17 cellular contexts compared by ENCODE assay signal in the genomic region with DNA sequence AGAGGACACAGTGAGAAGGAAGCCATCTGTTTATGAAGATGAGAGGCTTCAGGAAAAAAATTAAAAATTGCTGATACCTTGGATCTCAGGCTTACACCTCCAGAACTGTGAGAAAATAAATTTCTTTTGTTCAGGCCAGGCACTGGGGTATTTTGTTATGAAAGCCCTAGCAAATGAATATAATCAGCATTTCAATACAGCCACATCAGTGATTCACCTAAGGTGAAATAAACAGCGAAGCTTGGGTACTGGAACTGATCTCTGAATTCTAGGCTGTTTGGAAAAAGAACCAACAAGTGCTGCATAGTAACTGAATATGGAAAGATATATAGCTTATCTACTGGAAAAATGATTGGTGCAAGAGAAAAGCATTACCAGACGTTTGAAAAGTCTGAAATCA.
A peak's percentile ranks its signal among the peaks of the same experiment; 100 is the strongest.
DNase-seq lines count a peak whose midpoint lies in the region; ATAC-seq and TF ChIP-seq lines count a peak whose summit lies in the region.
"Had no signal": no experiment of that assay in that cellular context is flagged by ENCODE, and none has a peak within 500 bp of the region (broad histone marks: within the 10 kb centered on the region; RNA-seq: fewer than 3 reads in every experiment).

No MANE protein-coding gene starts in this region.

- TF ChIP-seq EP300 in suprapubic skin (IDR thresholded peaks at IDR 0.05): no peak

- H3K27me3 Mint-ChIP-seq in stimulated activated memory B cell treated with anti-CD40 and anti-IgM and Interleukin-4, amounts not matched to agents 10 μg/mL and 1 μg/mL and 100 μg/mL, for 72 hours: no peaks in the 10 kb centered on the region
- H3K27me3 Mint-ChIP-seq: CD4-positive, CD25-positive, alpha-beta regulatory T cell had no signal

- no peak for ATAC-seq in stimulated activated memory B cell treated with anti-CD40 and anti-IgM and Interleukin-4, amounts not matched to agents 10 μg/mL and 1 μg/mL and 100 μg/mL, for 72 hours
- no peak for ATAC-seq in heart left ventricle
- no peak for ATAC-seq in GM18517 (IDR thresholded peaks at IDR 0.05; ENCODE audit: unreplicated experiment)
- ATAC-seq: Right ventricle myocardium inferior had no signal

- H3K9me3 ChIP-seq in HUES48 (ENCODE audit: control insufficient read depth, insufficient read depth, low read length): no peaks in the 10 kb centered on the region
- no peaks in the 10 kb centered on the region for H3K9me3 ChIP-seq in WERI-Rb-1 (ENCODE audit: severe bottlenecking)
- H3K9me3 ChIP-seq in iPS-18a (ENCODE audit: control insufficient read depth, low read depth, low read length): no peaks in the 10 kb centered on the region
- no peaks in the 10 kb centered on the region for H3K9me3 ChIP-seq in suprapubic skin
- H3K9me3 ChIP-seq in heart left ventricle: no peaks in the 10 kb centered on the region
- H3K9me3 ChIP-seq: MG63, SJSA1 had no signal

- 86% methylated on average over 2 of the region's 2 CpGs for WGBS in suprapubic skin
- 80 to 83% (median 83%) methylated on average over 2 of the region's 2 CpGs for WGBS in heart left ventricle, 4 donors

- H3K9me3 Mint-ChIP-seq in stimulated activated memory B cell treated with anti-CD40 and anti-IgM and Interleukin-4, amounts not matched to agents 10 μg/mL and 1 μg/mL and 100 μg/mL, for 72 hours: no peaks in the 10 kb centered on the region
- H3K9me3 Mint-ChIP-seq: CD4-positive, CD25-positive, alpha-beta regulatory T cell had no signal

- H3K27me3 ChIP-seq in HUES48 (ENCODE audit: control insufficient read depth, insufficient read depth, low read length): no peaks in the 10 kb centered on the region
- H3K27me3 ChIP-seq in WERI-Rb-1 (ENCODE audit: insufficient read depth, low read depth, severe bottlenecking): no peaks in the 10 kb centered on the region
- H3K27me3 ChIP-seq in iPS-18a (ENCODE audit: control insufficient read depth, insufficient read depth, low read length): no peaks in the 10 kb centered on the region
- no peaks in the 10 kb centered on the region for H3K27me3 ChIP-seq in suprapubic skin
- H3K27me3 ChIP-seq in heart left ventricle: no peaks in the 10 kb centered on the region
- H3K27me3 ChIP-seq: MG63, SJSA1 had no signal

- TF ChIP-seq CTCF in WERI-Rb-1 (IDR thresholded peaks at IDR 0.05; ENCODE audit: low read depth, low read length) (no peak), suprapubic skin (IDR thresholded peaks at IDR 0.05) (no peak), heart left ventricle (IDR thresholded peaks at IDR 0.05) (no peak)

- H3K36me3 Mint-ChIP-seq in stimulated activated memory B cell treated with anti-CD40 and anti-IgM and Interleukin-4, amounts not matched to agents 10 μg/mL and 1 μg/mL and 100 μg/mL, for 72 hours: peaks cover 69% of the 10 kb centered on the region

- peak overlapping the region; percentile 45 for H3K27ac Mint-ChIP-seq in stimulated activated memory B cell treated with anti-CD40 and anti-IgM and Interleukin-4, amounts not matched to agents 10 μg/mL and 1 μg/mL and 100 μg/mL, for 72 hours

- H3K4me1 ChIP-seq in HUES48 (ENCODE audit: control insufficient read depth, insufficient read depth, low read length): peaks cover 22% of the 10 kb centered on the region
- peaks cover 15% of the 10 kb centered on the region for H3K4me1 ChIP-seq in iPS-18a (ENCODE audit: control insufficient read depth, low read depth, low read length)
- no peaks in the 10 kb centered on the region for H3K4me1 ChIP-seq in suprapubic skin
- no peaks in the 10 kb centered on the region for H3K4me1 ChIP-seq in heart left ventricle
- H3K4me1 ChIP-seq: SJSA1 had no signal

- H3K4me1 Mint-ChIP-seq in stimulated activated memory B cell treated with anti-CD40 and anti-IgM and Interleukin-4, amounts not matched to agents 10 μg/mL and 1 μg/mL and 100 μg/mL, for 72 hours: peaks cover 20% of the 10 kb centered on the region

- TF ChIP-seq POLR2A in suprapubic skin (IDR thresholded peaks at IDR 0.05): no peak
- no peak for TF ChIP-seq POLR2A in heart left ventricle (IDR thresholded peaks at IDR 0.05)

- H3K9ac ChIP-seq in HUES48 (ENCODE audit: low read depth, low read length) (no peak overlapping the region), iPS-18a (ENCODE audit: low read length) (no peak overlapping the region)

- H3K27ac ChIP-seq in HUES48 (ENCODE audit: low read depth, low read length) (peak overlapping the region; percentile 88), WERI-Rb-1 (peak overlapping the region; percentile 56), iPS-18a (ENCODE audit: low read length) (peak overlapping the region; percentile 22), suprapubic skin (no peak overlapping the region), heart left ventricle (no peak overlapping the region)
- H3K27ac ChIP-seq: SJSA1 had no signal

- no peak for DNase-seq in WERI-Rb-1
- DNase-seq in suprapubic skin (ENCODE audit: low spot score in 2 of 2): no peak
- no peak for DNase-seq in heart left ventricle
- DNase-seq: CD4-positive, CD25-positive, alpha-beta regulatory T cell; HCEC 1CT; Kasumi-1; MG63; NCI-H1417; NCI-H1694 treated with DMSO at 0.1 percent for 48 hours; NCI-H2081 treated with DMSO at 0.1 percent for 48 hours; NCI-H2171 treated with DMSO at 0.1 percent for 48 hours had no signal

- peaks cover 59% of the 10 kb centered on the region for H3K36me3 ChIP-seq in HUES48 (ENCODE audit: control insufficient read depth, insufficient read depth, low read length)
- H3K36me3 ChIP-seq in WERI-Rb-1: peaks cover 62% of the 10 kb centered on the region
- H3K36me3 ChIP-seq in iPS-18a (ENCODE audit: control insufficient read depth, low read depth, low read length): peaks cover 11% of the 10 kb centered on the region
- H3K36me3 ChIP-seq in suprapubic skin: peaks cover 47% of the 10 kb centered on the region
- peaks cover 0 to 99% (median 86%) of the 10 kb centered on the region in 9 donors for H3K36me3 ChIP-seq in heart left ventricle

- no peak overlapping the region for H3K4me3 Mint-ChIP-seq in stimulated activated memory B cell treated with anti-CD40 and anti-IgM and Interleukin-4, amounts not matched to agents 10 μg/mL and 1 μg/mL and 100 μg/mL, for 72 hours
- H3K4me3 Mint-ChIP-seq: CD4-positive, CD25-positive, alpha-beta regulatory T cell had no signal

- intact Hi-C loops in heart left ventricle (cut with DNase I): no loop called here

- H3K4me3 ChIP-seq in HUES48 (ENCODE audit: low read depth, low read length) (peak overlapping the region; percentile 18; the same call in 1 of the 2 replicates), WERI-Rb-1 (ENCODE audit: low read depth, low read length) (no peak overlapping the region), iPS-18a (ENCODE audit: low read length) (peak overlapping the region; percentile 16), suprapubic skin (no peak overlapping the region), heart left ventricle (no peak overlapping the region)
- H3K4me3 ChIP-seq: MG63, SJSA1 had no signal

Comparison
In these comparisons a context has a peak if more than half of its experiments do, and no peak if none do; other contexts are left out.
1. H3K27ac ChIP-seq: peak in HUES48 (single experiment), WERI-Rb-1 (single experiment) and iPS-18a (single experiment); none in suprapubic skin (single experiment) and heart left ventricle (0 of 12).
2. H3K4me3 ChIP-seq: peak in HUES48 (single experiment) and iPS-18a (single experiment); none in WERI-Rb-1 (single experiment), suprapubic skin (single experiment) and heart left ventricle (0 of 12).